In genomic region chr22:47627561-47628253, GRCh38 we compare ENCODE assay signal across 24 cellular contexts.
A peak's percentile ranks its signal among the peaks of the same experiment; 100 is the strongest.
DNase-seq lines count a peak whose midpoint lies in the region; ATAC-seq and TF ChIP-seq lines count a peak whose summit lies in the region.
"Had no signal": no experiment of that assay in that cellular context is flagged by ENCODE, and none has a peak within 500 bp of the region (broad histone marks: within the 10 kb centered on the region; RNA-seq: fewer than 3 reads in every experiment).

No MANE protein-coding gene starts in this region.

- no peaks in the 10 kb centered on the region for H3K9me3 Mint-ChIP-seq in activated naive CD8-positive, alpha-beta T cell treated with anti-CD3 and anti-CD28 coated beads, Interleukin-2, amount 50 U/mL, for 24 hours
- H3K9me3 Mint-ChIP-seq: activated naive CD4-positive, alpha-beta T cell treated with anti-CD3 and anti-CD28 coated beads for 36 hours; activated T-cell treated with anti-CD3 and anti-CD28 coated beads, Interleukin-2, amount 50 U/mL, for 4 hours; IgD-negative memory B cell; neural progenitor cell; stimulated activated naive CD8-positive, alpha-beta T cell treated with anti-CD3 and anti-CD28 coated beads, Interleukin-15, amount 100 ng/mL, for 72 hours had no signal

- H3K4me1 Mint-ChIP-seq in activated naive CD8-positive, alpha-beta T cell treated with anti-CD3 and anti-CD28 coated beads, Interleukin-2, amount 50 U/mL, for 24 hours: no peaks in the 10 kb centered on the region
- H3K4me1 Mint-ChIP-seq: IgD-negative memory B cell; stimulated activated naive CD8-positive, alpha-beta T cell treated with anti-CD3 and anti-CD28 coated beads, Interleukin-15, amount 100 ng/mL, for 72 hours had no signal

- no peak for ATAC-seq in activated naive CD8-positive, alpha-beta T cell treated with anti-CD3 and anti-CD28 coated beads, Interleukin-2, amount 50 U/mL, for 24 hours
- ATAC-seq: activated T-cell treated with anti-CD3 and anti-CD28 coated beads, Interleukin-2, amount 50 U/mL, for 4 hours; gastroesophageal sphincter; GM12878; stimulated activated naive CD8-positive, alpha-beta T cell treated with anti-CD3 and anti-CD28 coated beads, Interleukin-15, amount 100 ng/mL, for 72 hours had no signal

- DNase-seq in DMS 273 (lab: John Stamatoyannopoulos, UW; ENCODE audit: unreplicated experiment) (peak; percentile 23), DMS 273 treated with DMSO at 0.1 percent for 48 hours (lab: John Stamatoyannopoulos, UW) (no peak), NCI-H1694 treated with DMSO at 0.1 percent for 48 hours (lab: John Stamatoyannopoulos, UW) (peak; percentile 85), ecto neural progenitor cell (ENCODE audit: low spot score) (peak; percentile 8), putamen (ENCODE audit: low spot score) (peak; percentile 44), HK-2 (ENCODE audit: unreplicated experiment) (no peak), GM10266 (ENCODE audit: extremely low spot score) (no peak)
- no peak for DNase-seq in activated naive CD8-positive, alpha-beta T cell treated with anti-CD3 and anti-CD28 coated beads, Interleukin-2, amount 50 U/mL, for 24 hours
- DNase-seq: activated CD4-positive, alpha-beta T cell treated with anti-CD3 and anti-CD28 coated beads for 4 hours; activated naive CD4-positive, alpha-beta T cell treated with anti-CD3 and anti-CD28 coated beads for 36 hours; activated T-cell treated with anti-CD3 and anti-CD28 coated beads, Interleukin-2, amount 50 U/mL, for 4 hours; AML-193; amniotic stem cell; DND-41; NCI-H1417; NCI-H2107; NCI-H510A treated with DMSO at 0.1 percent for 48 hours; stimulated activated naive CD8-positive, alpha-beta T cell treated with anti-CD3 and anti-CD28 coated beads, Interleukin-15, amount 100 ng/mL, for 72 hours; tibial artery had no signal

- TF ChIP-seq CTCF in GM10266 (IDR thresholded peaks at IDR 0.05; ENCODE audit: control insufficient read depth, insufficient read depth, low read depth, missing control alignments): no peak

- H3K27me3 Mint-ChIP-seq in activated naive CD8-positive, alpha-beta T cell treated with anti-CD3 and anti-CD28 coated beads, Interleukin-2, amount 50 U/mL, for 24 hours: no peaks in the 10 kb centered on the region

- H3K36me3 Mint-ChIP-seq in activated naive CD8-positive, alpha-beta T cell treated with anti-CD3 and anti-CD28 coated beads, Interleukin-2, amount 50 U/mL, for 24 hours (ENCODE audit: low read depth): no peaks in the 10 kb centered on the region
- H3K36me3 Mint-ChIP-seq: neural progenitor cell had no signal

- no peak overlapping the region for H3K4me3 Mint-ChIP-seq in activated naive CD8-positive, alpha-beta T cell treated with anti-CD3 and anti-CD28 coated beads, Interleukin-2, amount 50 U/mL, for 24 hours
- H3K4me3 Mint-ChIP-seq: activated naive CD4-positive, alpha-beta T cell treated with anti-CD3 and anti-CD28 coated beads for 36 hours; activated T-cell treated with anti-CD3 and anti-CD28 coated beads, Interleukin-2, amount 50 U/mL, for 4 hours; IgD-negative memory B cell; neural progenitor cell; stimulated activated naive CD8-positive, alpha-beta T cell treated with anti-CD3 and anti-CD28 coated beads, Interleukin-15, amount 100 ng/mL, for 72 hours had no signal

- no peak overlapping the region for H3K27ac Mint-ChIP-seq in activated naive CD8-positive, alpha-beta T cell treated with anti-CD3 and anti-CD28 coated beads, Interleukin-2, amount 50 U/mL, for 24 hours
- H3K27ac Mint-ChIP-seq: activated naive CD4-positive, alpha-beta T cell treated with anti-CD3 and anti-CD28 coated beads for 36 hours; IgD-negative memory B cell; neural progenitor cell; progenitor cell of endocrine pancreas; stimulated activated naive CD8-positive, alpha-beta T cell treated with anti-CD3 and anti-CD28 coated beads, Interleukin-15, amount 100 ng/mL, for 72 hours had no signal

Comparison
In these comparisons a context has a peak if more than half of its experiments do, and no peak if none do; other contexts are left out.
1. DNase-seq: peak in DMS 273 (single experiment), NCI-H1694 treated with DMSO at 0.1 percent for 48 hours (single experiment), ecto neural progenitor cell (single experiment) and putamen (single experiment); none in DMS 273 treated with DMSO at 0.1 percent for 48 hours (single experiment), HK-2 (single experiment), activated naive CD8-positive, alpha-beta T cell treated with anti-CD3 and anti-CD28 coated beads, Interleukin-2, amount 50 U/mL, for 24 hours (single experiment) and GM10266 (single experiment).